Comparison of ENCODE assay signal across 8 cellular contexts in the genomic region with DNA sequence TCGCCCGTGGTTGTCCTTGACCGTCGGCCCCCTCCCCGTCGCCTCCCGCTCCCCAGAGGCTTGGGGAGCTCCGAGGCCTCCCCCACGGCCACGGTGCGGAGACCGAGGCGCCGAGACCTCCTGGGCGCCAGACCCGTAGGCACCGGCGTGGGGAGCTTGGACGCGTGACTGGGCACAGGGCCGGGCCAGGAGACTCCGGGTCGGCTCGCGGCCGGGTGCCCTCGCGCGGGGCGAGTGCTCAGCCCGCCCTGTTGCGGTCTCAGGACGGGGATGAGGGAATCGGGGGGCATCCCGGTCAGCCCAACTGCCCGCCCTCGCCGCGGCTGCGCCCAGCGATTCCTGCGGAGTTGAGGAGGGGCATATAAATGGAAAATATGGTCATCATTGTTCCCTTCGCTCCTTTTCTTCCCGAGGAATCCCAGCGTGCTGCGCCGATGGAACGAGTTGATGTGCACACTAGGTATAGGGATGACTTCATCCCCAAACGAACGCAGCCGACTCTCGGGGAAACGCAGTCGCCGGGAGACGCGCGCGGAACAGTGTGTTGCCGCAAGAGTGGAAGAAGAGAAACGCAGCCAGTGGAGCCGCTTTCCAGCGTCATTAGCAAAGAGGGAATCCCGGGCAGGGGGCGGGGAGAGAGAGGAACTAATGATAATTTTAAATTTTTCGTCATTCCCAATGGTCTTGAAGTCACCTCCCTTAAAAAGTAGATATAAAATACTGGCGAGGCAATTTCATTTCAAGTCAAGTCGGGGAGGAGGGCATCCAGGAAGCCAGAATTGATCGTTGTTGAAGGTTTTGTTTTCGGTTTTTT. TPM values are rescaled to one million over a fixed set of nuclear protein-coding genes. Genes with fewer than 3 reads are reported as not detected.
DNase-seq lines count a peak whose midpoint lies in the region; ATAC-seq and TF ChIP-seq lines count a peak whose summit lies in the region.

No MANE protein-coding gene starts in this region.

- TF ChIP-seq CTCF in BE2C (IDR thresholded peaks at IDR 0.05; ENCODE audit: low read depth, low read length) (no peak), stomach (IDR thresholded peaks at IDR 0.05) (no peak), GM10266 (IDR thresholded peaks at IDR 0.05; ENCODE audit: control insufficient read depth, insufficient read depth, low read depth, missing control alignments) (no peak)

- H3K36me3 ChIP-seq in BE2C (peaks cover 4% of the 10 kb centered on the region; the same call in 1 of the 2 replicates), endocrine pancreas (ENCODE audit: control insufficient read depth, insufficient read depth, low read length) (no peaks in the 10 kb centered on the region), stomach (no peaks in the 10 kb centered on the region)

- no peaks in the 10 kb centered on the region for H3K9me3 ChIP-seq in BE2C
- no peaks in the 10 kb centered on the region for H3K9me3 ChIP-seq in endocrine pancreas (ENCODE audit: control insufficient read depth, low read length)
- no peaks in the 10 kb centered on the region for H3K9me3 ChIP-seq in stomach

- H3K4me3 ChIP-seq in BE2C (ENCODE audit: low read depth, low read length), result peak overlapping the region; percentile 80
- H3K4me3 ChIP-seq in endocrine pancreas (ENCODE audit: control insufficient read depth, insufficient read depth, low read length), result peak overlapping the region; percentile 92
- H3K4me3 ChIP-seq in stomach, result peak overlapping the region; percentile 67 to 96 (median 90)

- no peaks in the 10 kb centered on the region for H3K27me3 ChIP-seq in BE2C
- no peaks in the 10 kb centered on the region for H3K27me3 ChIP-seq in endocrine pancreas (ENCODE audit: control insufficient read depth, insufficient read depth, low read length)
- no peaks in the 10 kb centered on the region for H3K27me3 ChIP-seq in stomach

- H3K27ac ChIP-seq in stomach, result peak overlapping the region; percentile 93 to 99 (median 98)

- no peak for TF ChIP-seq EP300 in stomach (IDR thresholded peaks at IDR 0.05)

- intact Hi-C loops in stomach (cut with DNase I; ENCODE audit: low total_unique reads), result no loop called here

- 2 to 3% (median 2%) methylated on average over 52 to 70 of the region's 70 CpGs for WGBS in stomach, 5 donors

- TF ChIP-seq POLR2A in stomach (IDR thresholded peaks at IDR 0.05), result peak in 1 of 4 donors; percentile 47

- H3K4me1 ChIP-seq in BE2C (peaks cover 14% of the 10 kb centered on the region), endocrine pancreas (ENCODE audit: control insufficient read depth, insufficient read depth, low read length) (peaks cover 3% of the 10 kb centered on the region), stomach (peaks cover 15 to 39% (median 22%) of the 10 kb centered on the region in 4 donors)

- ATAC-seq in GM19395 (IDR thresholded peaks at IDR 0.05; ENCODE audit: unreplicated experiment), result peak; percentile 31

- H3K9ac ChIP-seq in endocrine pancreas (ENCODE audit: control insufficient read depth, insufficient read depth, low read length), result peak overlapping the region; percentile 65

- DNase-seq in BE2C (peak; percentile 75), NAMALWA (ENCODE audit: low spot score) (peak; percentile 30), lung microvascular endothelial cell (ENCODE audit: low read depth in 2 of 2) (peak; percentile 83 to 84), stomach (peak; percentile 64), GM10266 (ENCODE audit: extremely low spot score) (no peak)
- DNase-seq in activated CD4-positive, alpha-beta T cell treated with anti-CD3 and anti-CD28 coated beads for 48 hours, result peak; percentile 36

RNA-seq across cellular contexts. Expression of a gene that starts 0.7 kb away (rescaled TPM):
- 42.1 TPM for polyA plus RNA-seq in BE2C (2012; ENCODE audit: insufficient read depth, insufficient read length, low read depth)
- 8.9 and 12.6 TPM in 2 replicates for total RNA-seq in lung microvascular endothelial cell
- 100 to 1,000 TPM in 4 of 5 donors, 10 to 100 TPM in 1; 70.1 to 186 (median 154) TPM for total RNA-seq in stomach
- polyA plus RNA-seq in stomach, result 10 to 100 TPM in 2 of 3 donors, 1 to 10 TPM in 1; 8.5 to 40.9 (median 38.5) TPM
